8 cellular contexts compared by ENCODE assay signal in genomic region chr6:31734703-31735500, GRCh38. TPM values are rescaled to one million over a fixed set of nuclear protein-coding genes. Genes with fewer than 3 reads are reported as not detected.
DNase-seq lines count a peak whose midpoint lies in the region; ATAC-seq lines count a peak whose summit lies in the region.

No MANE protein-coding gene starts in this region.

- ATAC-seq in HG03196 (IDR thresholded peaks at IDR 0.05; ENCODE audit: unreplicated experiment) = peak; percentile 33
- no peak for ATAC-seq in HG03571 (IDR thresholded peaks at IDR 0.05; ENCODE audit: unreplicated experiment)

- peak; percentile 95 for DNase-seq in Daoy (ENCODE audit: low read depth)
- DNase-seq in SW 1271 (lab: John Stamatoyannopoulos, UW) = peak; percentile 73 to 89
- DNase-seq in amniotic stem cell (lab: John Stamatoyannopoulos, UW) = peak; percentile 60
- peak; percentile 49 for DNase-seq in iPS DF 4.7 (ENCODE audit: extremely low read depth, low spot score)
- no peak for DNase-seq in NCI-H2171 treated with DMSO at 0.1 percent for 48 hours (lab: John Stamatoyannopoulos, UW)

- H3K27ac ChIP-seq in skin epidermis = peak overlapping the region; percentile 68 to 100 (median 95)

- H3K4me3 ChIP-seq in skin epidermis = peak overlapping the region; percentile 48 to 85 (median 71)

RNA-seq across cellular contexts. Expression of gene CLIC1, which starts 1.4 kb away (rescaled TPM):
- total RNA-seq in Daoy (2014; rRNA removed; shearing (Covaris generic)) = 1,198 and 1,241 TPM in 2 replicates

RNA-seq across cellular contexts. Expression of gene MSH5, which starts 4.9 kb away (rescaled TPM):
- 19.9 and 20.9 TPM in 2 replicates for total RNA-seq in Daoy (2014; rRNA removed; shearing (Covaris generic))

RNA-seq across cellular contexts. Expression of gene DDAH2, which starts 5.8 kb away (rescaled TPM):
- total RNA-seq in Daoy (2014; rRNA removed; shearing (Covaris generic)) = 46.1 and 55.6 TPM in 2 replicates

RNA-seq across cellular contexts. Expression of gene MPIG6B, which starts 11.7 kb away (rescaled TPM):
- not detected in 2 replicates for total RNA-seq in Daoy (2014; rRNA removed; shearing (Covaris generic))

RNA-seq across cellular contexts. Expression of gene LY6G6C, which starts 13.4 kb away (rescaled TPM):
- not detected in 2 replicates for total RNA-seq in Daoy (2014; rRNA removed; shearing (Covaris generic))
